ENCODE assay signal across 8 cellular contexts in the genomic region with DNA sequence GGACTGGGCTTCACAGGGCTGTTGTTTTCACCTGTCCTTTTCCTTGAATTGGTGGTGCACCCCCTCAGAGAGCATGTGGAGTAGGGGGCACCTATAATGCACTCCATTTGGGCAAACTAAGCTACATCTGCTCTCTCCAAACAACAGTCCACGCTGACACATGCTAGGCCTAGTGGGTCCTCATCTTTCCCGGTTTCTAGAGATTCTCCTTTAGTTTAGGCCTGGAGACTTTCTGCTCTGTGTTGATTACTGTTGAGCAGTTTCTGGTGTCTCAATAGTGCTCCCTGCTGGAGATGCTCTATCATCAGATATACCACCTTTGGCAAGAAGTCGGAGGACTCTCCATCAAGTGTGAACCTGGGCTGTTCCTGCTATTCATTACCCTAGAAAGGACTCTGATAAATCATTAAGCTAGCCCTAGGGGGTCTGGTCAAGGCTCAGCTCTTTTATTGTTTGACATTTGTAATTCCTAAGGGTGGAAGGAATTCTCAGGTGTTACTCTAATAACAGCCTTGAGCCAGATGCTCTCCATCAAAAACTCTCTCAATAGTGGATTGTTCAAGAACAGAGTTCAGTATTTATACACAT.
DNase-seq lines count a peak whose midpoint lies in the region; ATAC-seq and TF ChIP-seq lines count a peak whose summit lies in the region.

No MANE protein-coding gene starts in this region.

- peaks cover 25% of the 10 kb centered on the region for H3K9me3 Mint-ChIP-seq in activated naive CD4-positive, alpha-beta T cell treated with anti-CD3 and anti-CD28 coated beads, Interleukin-2, amount 10 ng/mL, durations not matched to agents 7 days and 5 days
- peaks cover 2% of the 10 kb centered on the region for H3K9me3 Mint-ChIP-seq in glutamatergic neuron (ENCODE audit: unreplicated experiment)

- peaks cover 38% of the 10 kb centered on the region for H3K4me1 Mint-ChIP-seq in activated naive CD4-positive, alpha-beta T cell treated with anti-CD3 and anti-CD28 coated beads, Interleukin-2, amount 10 ng/mL, durations not matched to agents 7 days and 5 days
- H3K4me1 Mint-ChIP-seq in glutamatergic neuron (ENCODE audit: low read depth, unreplicated experiment), result no peaks in the 10 kb centered on the region

- ATAC-seq in GM19395 (IDR thresholded peaks at IDR 0.05; ENCODE audit: unreplicated experiment) (peak; percentile 96), HG03520 (IDR thresholded peaks at IDR 0.05; ENCODE audit: unreplicated experiment) (peak; percentile 88), GM21825 (IDR thresholded peaks at IDR 0.05; ENCODE audit: unreplicated experiment) (no peak)

- CTCF ChIA-PET in activated naive CD4-positive, alpha-beta T cell treated with anti-CD3 and anti-CD28 coated beads, Interleukin-2, amount 10 ng/mL, durations not matched to agents 7 days and 5 days (lab: Charles Lee), result interaction anchor here (0.6 to 5.4 kb wide), 24 partner anchors 9 to 281 kb away, joined by 3 to 159 read pairs (median 4); a partner anchor contains a TSS

- peaks cover 27% of the 10 kb centered on the region for H3K36me3 Mint-ChIP-seq in activated naive CD4-positive, alpha-beta T cell treated with anti-CD3 and anti-CD28 coated beads, Interleukin-2, amount 10 ng/mL, durations not matched to agents 7 days and 5 days
- H3K36me3 Mint-ChIP-seq in glutamatergic neuron (ENCODE audit: unreplicated experiment), result no peaks in the 10 kb centered on the region

- peaks cover 11% of the 10 kb centered on the region for H3K27me3 Mint-ChIP-seq in activated naive CD4-positive, alpha-beta T cell treated with anti-CD3 and anti-CD28 coated beads, Interleukin-2, amount 10 ng/mL, durations not matched to agents 7 days and 5 days
- H3K27me3 Mint-ChIP-seq in glutamatergic neuron (ENCODE audit: unreplicated experiment), result peaks cover 2% of the 10 kb centered on the region

- no peak overlapping the region for H3K4me3 Mint-ChIP-seq in activated naive CD4-positive, alpha-beta T cell treated with anti-CD3 and anti-CD28 coated beads, Interleukin-2, amount 10 ng/mL, durations not matched to agents 7 days and 5 days
- no peak overlapping the region for H3K4me3 Mint-ChIP-seq in glutamatergic neuron (ENCODE audit: unreplicated experiment)

- TF ChIP-seq CTCF in glutamatergic neuron (IDR thresholded peaks at IDR 0.05; ENCODE audit: partially characterized antibody, unreplicated experiment), result peak; percentile 43

- H3K27ac Mint-ChIP-seq in activated naive CD4-positive, alpha-beta T cell treated with anti-CD3 and anti-CD28 coated beads, Interleukin-2, amount 10 ng/mL, durations not matched to agents 7 days and 5 days, result no peak overlapping the region
- no peak overlapping the region for H3K27ac Mint-ChIP-seq in glutamatergic neuron (ENCODE audit: unreplicated experiment)

- DNase-seq in COLO829 (ENCODE audit: low spot score), result peak; percentile 70
- DNase-seq in SHP77 treated with DMSO at 0.1 percent for 48 hours (lab: John Stamatoyannopoulos, UW), result peak; percentile 49
- peak; percentile 70 for DNase-seq in activated naive CD4-positive, alpha-beta T cell treated with anti-CD3 and anti-CD28 coated beads, Interleukin-2, amount 10 ng/mL, durations not matched to agents 7 days and 5 days
- DNase-seq in glutamatergic neuron, result no peak
- peak; percentile 52 for DNase-seq in putamen (ENCODE audit: low spot score)
